Comparison of ENCODE assay signal across 24 cellular contexts in the genomic region with DNA sequence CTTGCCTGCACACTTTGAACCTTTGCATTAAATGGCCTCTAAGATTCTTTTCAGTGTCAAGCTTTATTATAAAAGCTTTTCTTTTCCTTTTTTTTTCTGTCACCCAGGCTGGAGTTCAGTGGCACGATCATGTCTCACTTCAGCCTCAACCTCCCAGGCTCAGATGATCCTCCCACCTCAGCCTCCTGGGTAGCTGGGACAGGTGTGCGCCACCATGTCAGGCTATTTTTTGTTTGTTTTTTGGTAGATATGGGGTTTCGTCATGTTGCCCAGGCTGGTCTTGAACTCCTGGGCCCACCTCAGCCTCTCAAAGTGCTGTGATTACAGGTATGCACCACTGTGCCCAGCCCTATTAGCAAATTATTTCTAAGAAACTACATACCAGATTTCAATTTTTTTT. TPM values are rescaled to one million over a fixed set of nuclear protein-coding genes. Genes with fewer than 3 reads are reported as not detected.
A peak's percentile ranks its signal among the peaks of the same experiment; 100 is the strongest.
DNase-seq lines count a peak whose midpoint lies in the region; ATAC-seq, FAIRE-seq and TF ChIP-seq lines count a peak whose summit lies in the region.
"Had no signal": no experiment of that assay in that cellular context is flagged by ENCODE, and none has a peak within 500 bp of the region (broad histone marks: within the 10 kb centered on the region; RNA-seq: fewer than 3 reads in every experiment).

No MANE protein-coding gene starts in this region.

- H2BK120ac ChIP-seq in mesenchymal stem cell (ENCODE audit: low read depth, low read length) = no peak overlapping the region

- 45% methylated on average over 3 of the region's 3 CpGs for WGBS in HepG2 (ENCODE audit: low lambda C conversion rate)
- 94% methylated on average over 2 of the region's 3 CpGs for WGBS in right lobe of liver (ENCODE audit: insufficient coverage, low coverage, low lambda C conversion rate, missing lambda C conversion rate)
- WGBS in mesenchymal stem cell = 94% methylated on average over 1 of the region's 3 CpGs

- POLR2A ChIA-PET in HepG2 (lab: Yijun Ruan, JAX) (interaction anchor here (1.2 to 1.8 kb wide), 4 partner anchors 22 to 203 kb away, joined by 3 to 11 read pairs (median 5); a partner anchor contains a TSS), GM10248 (lab: Yijun Ruan, JAX) (no interaction called here)

- no TSS peak for BruUV-seq in HepG2 (replicated peaks; lab: Mats Ljungman, UMichigan)

- no peak overlapping the region for H3K23ac ChIP-seq in mesenchymal stem cell (ENCODE audit: low read length in 2 of 2)

- no peaks in the 10 kb centered on the region for H3K36me3 ChIP-seq in HepG2 (replicated peaks in 1 of 2; ENCODE audit: control insufficient read depth in 1 of 2, insufficient read depth in 2 of 2, low read length in 2 of 2)
- H3K36me3 ChIP-seq in right lobe of liver = no peaks in the 10 kb centered on the region
- H3K36me3 ChIP-seq in ascending aorta = no peaks in the 10 kb centered on the region
- H3K36me3 ChIP-seq in mesenchymal stem cell (ENCODE audit: control insufficient read depth in 1 of 2, insufficient read depth in 2 of 2, low read depth in 1 of 2, low read length in 2 of 2) = peaks cover 3 to 6% of the 10 kb centered on the region in 2 experiments
- H3K36me3 ChIP-seq in tibial artery = no peaks in the 10 kb centered on the region
- H3K36me3 ChIP-seq: BE2C, HAP-1 had no signal

- H3K27ac ChIP-seq in HepG2 (ENCODE audit: extremely low read length, insufficient read depth, low read length) (peak overlapping the region; percentile 45), right lobe of liver (no peak overlapping the region), ascending aorta (peak overlapping the region; percentile 4 to 94), mesenchymal stem cell (ENCODE audit: low read length, poor library complexity, severe bottlenecking) (peak overlapping the region; percentile 22), tibial artery (peak overlapping the region; percentile 86 to 90)
- H3K27ac ChIP-seq: GM23248 had no signal

- no peak overlapping the region for H4K91ac ChIP-seq in mesenchymal stem cell (ENCODE audit: low read length)

- TF ChIP-seq CTCF in HepG2 (CRISPR knock-in tag; IDR thresholded peaks at IDR 0.05) (no peak), right lobe of liver (IDR thresholded peaks at IDR 0.05) (no peak), ascending aorta (IDR thresholded peaks at IDR 0.05) (no peak), tibial artery (IDR thresholded peaks at IDR 0.05) (no peak), GM10248 (IDR thresholded peaks at IDR 0.05; ENCODE audit: control extremely low read depth, extremely low read depth, low read depth, missing control alignments) (no peak)

- H3K4me2 ChIP-seq in HepG2 (ENCODE audit: low read depth, low read length) = peak overlapping the region; percentile 38; the same call in 1 of the 2 replicates
- H3K4me2 ChIP-seq in mesenchymal stem cell (ENCODE audit: low read length, poor library complexity, severe bottlenecking) = no peak overlapping the region
- H3K4me2 ChIP-seq: SK-N-SH had no signal

- H3K18ac ChIP-seq in mesenchymal stem cell (ENCODE audit: low read depth in 1 of 2, low read length in 2 of 2) = no peak overlapping the region

- H4K20me1 ChIP-seq in HepG2 (ENCODE audit: insufficient read depth, low read length) = no peaks in the 10 kb centered on the region

- H2AK5ac ChIP-seq in mesenchymal stem cell (ENCODE audit: low read length, severe bottlenecking) = no peak overlapping the region

- in situ Hi-C loops in HepG2 (cut with HindIII; ENCODE audit: extremely low pct_ligation_motif_present, low pct_unique_long_range_greater_than_20kb) = no loop called here

- no peak for DNase-seq in HepG2 (ENCODE audit: low spot score)
- DNase-seq in right lobe of liver = no peak
- no peak for DNase-seq in ascending aorta (ENCODE audit: low spot score in 2 of 2)
- no peak for DNase-seq in mesenchymal stem cell
- no peak for DNase-seq in tibial artery
- DNase-seq in RKO (ENCODE audit: low spot score) = no peak
- DNase-seq in HuH-7 (ENCODE audit: low spot score) = no peak
- no peak for DNase-seq in GM10248 (ENCODE audit: extremely low spot score)
- DNase-seq: BE2C; CD4-positive, alpha-beta T cell; COR-L47; DMS79; GM23248; KG1; NCI-H1105 treated with DMSO at 0.1 percent for 48 hours; NCI-H1694; NCI-H2081; NCI-H2171 treated with DMSO at 0.1 percent for 48 hours; NCI-H524 treated with DMSO at 0.1 percent for 48 hours; NCI-H82; SHP77 treated with DMSO at 0.1 percent for 48 hours; SK-N-SH had no signal

- H3K4me3 ChIP-seq in HepG2 (replicated peaks in 1 of 3; ENCODE audit: insufficient read depth in 1 of 3, low read depth in 2 of 3, low read length in 3 of 3) (no peak overlapping the region), right lobe of liver (no peak overlapping the region), ascending aorta (no peak overlapping the region), mesenchymal stem cell (ENCODE audit: insufficient read depth in 1 of 2, low read depth in 1 of 2, low read length in 2 of 2) (no peak overlapping the region), tibial artery (no peak overlapping the region)
- H3K4me3 ChIP-seq: GM23248, HAP-1 had no signal

- H2BK12ac ChIP-seq in mesenchymal stem cell (ENCODE audit: low read length in 2 of 2) = no peak overlapping the region

- no peaks in the 10 kb centered on the region for H3K9me3 ChIP-seq in HepG2 (ENCODE audit: low read length)
- H3K9me3 ChIP-seq in right lobe of liver = no peaks in the 10 kb centered on the region
- H3K9me3 ChIP-seq in ascending aorta = no peaks in the 10 kb centered on the region
- no peaks in the 10 kb centered on the region for H3K9me3 ChIP-seq in mesenchymal stem cell (ENCODE audit: control insufficient read depth, low read length)
- H3K9me3 ChIP-seq in tibial artery = no peaks in the 10 kb centered on the region
- H3K9me3 ChIP-seq: BE2C, HAP-1, SK-N-SH had no signal

- H3K27me3 ChIP-seq in HepG2 (ENCODE audit: control insufficient read depth in 1 of 2, insufficient read depth in 2 of 2, low read length in 2 of 2) (no peaks in the 10 kb centered on the region; a peak in 1 of 5 replicates), right lobe of liver (no peaks in the 10 kb centered on the region), ascending aorta (no peaks in the 10 kb centered on the region), mesenchymal stem cell (ENCODE audit: control insufficient read depth in 1 of 2, insufficient read depth in 1 of 2, low read length in 2 of 2) (no peaks in the 10 kb centered on the region), tibial artery (no peaks in the 10 kb centered on the region)
- H3K27me3 ChIP-seq: BE2C had no signal

- no peak for TF ChIP-seq EP300 in HepG2 (IDR thresholded peaks at IDR 0.05; ENCODE audit: low read depth in 2 of 2, low read length in 2 of 2)
- no peak for TF ChIP-seq EP300 in HepG2 (CRISPR knock-in tag; IDR thresholded peaks at IDR 0.05; ENCODE audit: borderline replicate concordance)

- TF ChIP-seq POLR2A in HepG2 (IDR thresholded peaks at IDR 0.05; ENCODE audit: insufficient read depth in 1 of 2, low read depth in 2 of 2, low read length in 2 of 2) = no peak
- no peak for TF ChIP-seq POLR2A in right lobe of liver (IDR thresholded peaks at IDR 0.05)

- peak overlapping the region; percentile 11 for H2AFZ ChIP-seq in HepG2 (ENCODE audit: low read length)
- no peak overlapping the region for H2AFZ ChIP-seq in mesenchymal stem cell (ENCODE audit: low read depth, low read length)
- H2AFZ ChIP-seq: GM23248 had no signal

- peaks cover 22% of the 10 kb centered on the region for H3K79me1 ChIP-seq in mesenchymal stem cell (replicated peaks; ENCODE audit: low read length, poor library complexity, severe bottlenecking)

- intact Hi-C loops in HepG2 (cut with micrococcal nuclease; ENCODE audit: unreplicated experiment) (no loop called here), right lobe of liver (cut with DNase I) (no loop called here), ascending aorta (cut with DNase I) (no loop called here), tibial artery (cut with DNase I; ENCODE audit: low total_unique reads) (no loop called here)

- ATAC-seq in HepG2 (peak; percentile 14), right lobe of liver (no peak)

- FAIRE-seq in HepG2 (lab: Jason Lieb, UNC) = no peak
- FAIRE-seq: A204.1 had no signal

- H2BK5ac ChIP-seq in mesenchymal stem cell (ENCODE audit: low read depth, low read length, poor library complexity, severe bottlenecking) = no peak overlapping the region

- CTCF ChIA-PET in HepG2 (lab: Yijun Ruan, JAX; ENCODE audit: low intra/inter-chr PET ratio, low total read pairs) (no interaction called here), GM10248 (lab: Yijun Ruan, JAX) (interaction anchor here (1.5 to 7.3 kb wide), 7 partner anchors 9 to 176 kb away, joined by 4 to 62 read pairs (median 8); no protein-coding TSS in a partner anchor)

- no peak overlapping the region for H3K4ac ChIP-seq in mesenchymal stem cell (ENCODE audit: low read depth in 1 of 2, low read length in 2 of 2)

- H4K8ac ChIP-seq in mesenchymal stem cell (ENCODE audit: low read length) = no peak overlapping the region

- no peak overlapping the region for H2BK15ac ChIP-seq in mesenchymal stem cell (ENCODE audit: low read depth, poor library complexity, severe bottlenecking)

- H3K14ac ChIP-seq in mesenchymal stem cell (ENCODE audit: low read length in 2 of 2) = no peak overlapping the region

- H3K4me1 ChIP-seq in HepG2 (ENCODE audit: insufficient read depth, low read length) (peaks cover 59% of the 10 kb centered on the region), right lobe of liver (peaks cover 0 to 8% (median 0%) of the 10 kb centered on the region in 4 donors), ascending aorta (peaks cover 35 to 83% of the 10 kb centered on the region in 2 donors), mesenchymal stem cell (ENCODE audit: control insufficient read depth, insufficient read depth, low read depth, low read length) (peaks cover 19% of the 10 kb centered on the region), tibial artery (peaks cover 3 to 100% (median 75%) of the 10 kb centered on the region in 4 donors)
- H3K4me1 ChIP-seq: BE2C, HAP-1 had no signal

- no peak for TF ChIP-seq RAD21 in HepG2 (CRISPR knock-in tag; IDR thresholded peaks at IDR 0.05)

- H3K79me2 ChIP-seq in HepG2 (ENCODE audit: insufficient read depth, low read length) = no peaks in the 10 kb centered on the region

- H3K9ac ChIP-seq in HepG2 (ENCODE audit: insufficient read depth, low read depth, low read length) = no peak overlapping the region
- H3K9ac ChIP-seq in mesenchymal stem cell (ENCODE audit: low read length) = no peak overlapping the region
- H3K9ac ChIP-seq: GM23248, SK-N-SH had no signal

RNA-seq across cellular contexts. Expression of a gene that starts 52.9 kb away (rescaled TPM):
- total RNA-seq in HepG2 (2016; rRNA removed; fragmentation: Illumina TruSeq; extraction: Trizol) (25.0 and 46.2 TPM in 2 replicates), right lobe of liver (10 to 100 TPM; 14.1 to 66.4 (median 43.6) TPM), ascending aorta (111 TPM)
- 21.8 and 26.9 TPM in 2 replicates for total RNA-seq in HepG2 (2016; cell fraction: cytosol; rRNA removed; fragmentation: Illumina TruSeq; extraction: Trizol; ENCODE audit: low read depth)
- 23.2 and 49.2 TPM in 2 replicates for total RNA-seq in HepG2 (2016; cell fraction: insoluble cytoplasmic fraction; rRNA removed; fragmentation: Illumina TruSeq; extraction: Trizol)
- total RNA-seq in HepG2 (2016; cell fraction: membrane; rRNA removed; fragmentation: Illumina TruSeq; extraction: Trizol) = 27.1 and 30.4 TPM in 2 replicates
- total RNA-seq in HepG2 (2016; cell fraction: nucleus; rRNA removed; fragmentation: Illumina TruSeq; extraction: Trizol) = 59.8 and 64.1 TPM in 2 replicates
- 33.2 and 36.2 TPM in 2 replicates for polyA plus RNA-seq in HepG2 (2011; rRNA removed)
- polyA plus RNA-seq in HepG2 (2011; cell fraction: cytosol; rRNA removed) = 30.4 and 31.8 TPM in 2 replicates
- polyA plus RNA-seq in HepG2 (2011; cell fraction: nucleus; rRNA removed) = 131 and 138 TPM in 2 replicates
- 49.0 and 63.8 TPM in 2 replicates for polyA plus RNA-seq in HepG2 (2012)
- polyA plus RNA-seq in HepG2 (2016; cell fraction: cytosol; fragmentation: Illumina TruSeq; extraction: Trizol; ENCODE audit: low read depth) = 24.1 and 25.0 TPM in 2 replicates
- 48.7 and 51.1 TPM in 2 replicates for polyA plus RNA-seq in HepG2 (2016; cell fraction: insoluble cytoplasmic fraction; fragmentation: Illumina TruSeq; extraction: Trizol; ENCODE audit: low read depth)
- 26.6 and 28.9 TPM in 2 replicates for polyA plus RNA-seq in HepG2 (2016; cell fraction: membrane; fragmentation: Illumina TruSeq; extraction: Trizol; ENCODE audit: low read depth)
- 151 and 156 TPM in 2 replicates for polyA plus RNA-seq in HepG2 (2016; cell fraction: nucleus; fragmentation: Illumina TruSeq; extraction: Trizol; ENCODE audit: insufficient read depth, low read depth)
- polyA minus RNA-seq in HepG2 (2011; rRNA and poly(A)+ RNA removed; ENCODE audit: low replicate concordance) = 1.4 and 17.0 TPM in 2 replicates
- polyA minus RNA-seq in HepG2 (2011; cell fraction: cytosol; rRNA and poly(A)+ RNA removed) = 11.3 and 13.7 TPM in 2 replicates
- 60.7 and 75.2 TPM in 2 replicates for polyA minus RNA-seq in HepG2 (2011; cell fraction: nucleus; rRNA and poly(A)+ RNA removed)
- polyA plus RNA-seq in mesenchymal stem cell (2013, experiment 1 of 2) = 46.4 TPM
- 48.5 TPM for polyA plus RNA-seq in mesenchymal stem cell (2013, experiment 2 of 2)

Comparison
In these comparisons a context has a peak if more than half of its experiments do, and no peak if none do; other contexts are left out.
1. H3K27ac ChIP-seq: peak in HepG2 (single experiment), ascending aorta (2 of 2), mesenchymal stem cell (single experiment) and tibial artery (2 of 2); none in right lobe of liver (0 of 3).